8 cellular contexts compared by ENCODE assay signal in the genomic region with DNA sequence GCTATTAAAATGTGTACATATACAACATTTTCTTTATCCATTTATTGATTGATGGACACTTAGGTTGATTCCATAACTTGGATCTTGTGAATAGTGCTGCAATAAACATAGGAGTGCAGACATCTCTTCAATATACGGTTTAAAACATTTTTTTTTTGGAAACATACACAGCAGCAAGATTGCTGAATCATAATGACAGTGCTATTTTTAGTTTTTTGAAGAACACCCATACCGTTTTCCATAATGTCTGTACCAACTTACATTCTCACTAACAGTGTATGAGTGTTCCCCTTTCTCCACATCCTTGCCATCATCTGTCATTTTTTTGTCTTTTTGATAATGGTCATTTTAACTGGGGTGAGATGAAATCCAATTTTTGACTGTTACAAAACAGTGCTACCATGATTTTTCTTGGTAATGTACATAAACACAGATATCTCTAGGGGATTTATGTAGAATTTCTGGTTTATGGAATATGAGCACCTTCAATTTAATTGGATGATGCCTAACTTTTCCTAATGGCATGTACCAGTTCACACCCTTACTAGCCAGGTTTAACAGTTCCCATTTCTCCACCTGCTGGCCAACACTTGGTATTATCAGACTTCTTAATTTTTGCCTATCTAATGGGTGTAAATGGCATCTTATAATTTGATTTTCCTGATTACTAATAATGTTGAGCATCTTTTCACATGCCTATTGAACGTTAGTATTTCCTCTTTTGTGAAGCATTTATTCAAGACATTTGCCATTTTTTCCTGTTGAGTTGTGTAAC. TPM values are rescaled to one million over a fixed set of nuclear protein-coding genes. Genes with fewer than 3 reads are reported as not detected.
DNase-seq lines count a peak whose midpoint lies in the region; ATAC-seq and TF ChIP-seq lines count a peak whose summit lies in the region.

No MANE protein-coding gene starts in this region.

- intact Hi-C loops in cardiac septum (cut with DNase I), result no loop called here

- H3K27ac ChIP-seq in AG04450 (ENCODE audit: low read depth, low read length), result no peak overlapping the region
- no peak overlapping the region for H3K27ac ChIP-seq in tibial nerve

- DNase-seq in AG04450 (ENCODE audit: low read depth, low spot score) (no peak), G401 (ENCODE audit: low spot score) (peak; percentile 70), SK-MEL-5 (ENCODE audit: low read depth, low spot score) (peak; percentile 59), germinal center (ENCODE audit: low spot score) (peak; percentile 23), tibial nerve (ENCODE audit: low spot score in 2 of 2) (no peak), cardiac septum (ENCODE audit: low spot score) (no peak)

- ATAC-seq in HG03432 (IDR thresholded peaks at IDR 0.05; ENCODE audit: unreplicated experiment) (peak; percentile 75), HG02588 (IDR thresholded peaks at IDR 0.05; ENCODE audit: unreplicated experiment) (no peak)

- in situ Hi-C loops in G401 (cut with HindIII; ENCODE audit: low sequenced_read_pairs) (no loop called here), SK-MEL-5 (cut with HindIII; ENCODE audit: low pct_unique_long_range_greater_than_20kb, low sequenced_read_pairs) (no loop called here)

- H3K9me3 ChIP-seq in AG04450 (ENCODE audit: control insufficient read depth, insufficient read depth, low read length), result no peaks in the 10 kb centered on the region
- H3K9me3 ChIP-seq in tibial nerve, result no peaks in the 10 kb centered on the region

- POLR2A ChIA-PET in AG04450 (lab: Yijun Ruan, JAX), result no interaction called here

- no peak for TF ChIP-seq POLR2A in tibial nerve (IDR thresholded peaks at IDR 0.05)

- peak; percentile 43 for TF ChIP-seq CTCF in AG04450 (IDR thresholded peaks at IDR 0.05; ENCODE audit: low read depth, low read length)
- peak in 4 of 5 experiments; percentile 15 to 61 (median 47) for TF ChIP-seq CTCF in tibial nerve (IDR thresholded peaks at IDR 0.05)

- H3K27me3 ChIP-seq in AG04450 (ENCODE audit: control insufficient read depth, insufficient read depth, low read length), result no peaks in the 10 kb centered on the region
- H3K27me3 ChIP-seq in tibial nerve, result peaks cover 0 to 46% of the 10 kb centered on the region in 2 donors

- H3K36me3 ChIP-seq in tibial nerve, result no peaks in the 10 kb centered on the region

- H3K4me3 ChIP-seq in AG04450 (ENCODE audit: low read depth, low read length) (no peak overlapping the region), tibial nerve (no peak overlapping the region)

- no peak for TF ChIP-seq EP300 in tibial nerve (IDR thresholded peaks at IDR 0.05)

- WGBS in tibial nerve, 2 donors, result 18 to 23% methylated on average over 3 of the region's 3 CpGs

- H3K4me1 ChIP-seq in tibial nerve, result no peaks in the 10 kb centered on the region

- CTCF ChIA-PET in AG04450 (lab: Charles Lee), result interaction anchor here (0.8 to 1.0 kb wide), 4 partner anchors 14 to 97 kb away, joined by 3 to 4 read pairs (median 3); no protein-coding TSS in a partner anchor

RNA-seq across cellular contexts. Expression of a gene that starts 21.0 kb away (rescaled TPM):
- polyA plus RNA-seq in AG04450 (2011; rRNA removed), result 14.0 and 19.0 TPM in 2 replicates
- polyA minus RNA-seq in AG04450 (2011; rRNA and poly(A)+ RNA removed), result 2.3 and 4.3 TPM in 2 replicates
- not detected in 2 replicates for total RNA-seq in G401 (2014; rRNA removed; shearing (Covaris generic))
- total RNA-seq in SK-MEL-5 (2014; rRNA removed; shearing (Covaris generic)), result 5.3 and 5.5 TPM in 2 replicates
- 1.8 and 2.3 TPM in 2 replicates for polyA plus RNA-seq in SK-MEL-5 (2015; cell fraction: cytosol; rRNA removed)
- 2.5 and 5.0 TPM in 2 replicates for polyA plus RNA-seq in SK-MEL-5 (2015; cell fraction: nucleus; rRNA removed)
- total RNA-seq in tibial nerve, result 1 to 10 TPM; 1.2 to 3.3 (median 2.2) TPM
- 1.3 TPM for total RNA-seq in cardiac septum

Comparison
In these comparisons a context has a peak if more than half of its experiments do, and no peak if none do; other contexts are left out.
1. DNase-seq: peak in G401 (single experiment), SK-MEL-5 (single experiment) and germinal center (single experiment); none in AG04450 (single experiment), tibial nerve (0 of 2) and cardiac septum (single experiment).